Comparison of ENCODE assay signal across 27 cellular contexts in genomic region chr16:9401173-9401572, GRCh38.
"Had no signal": no experiment of that assay in that cellular context is flagged by ENCODE, and none has a peak within 500 bp of the region (broad histone marks: within the 10 kb centered on the region; RNA-seq: fewer than 3 reads in every experiment).

No MANE protein-coding gene starts in this region.

- H3K79me2 ChIP-seq: hepatocyte had no signal

- H3K36me3 ChIP-seq: colonic mucosa, esophagus muscularis mucosa, gastroesophageal sphincter, heart left ventricle, left ventricle myocardium inferior, lower lobe of right lung had no signal

- H2AFZ ChIP-seq: hepatocyte had no signal

- H3K4me3 Mint-ChIP-seq: dendritic cell treated with granulocyte-macrophage colony-stimulating factor and Interleukin-4, amounts not matched to agents 40 ng/mL and 50 ng/mL, for 4 days; effector memory CD8-positive, alpha-beta T cell; endodermal cell; immature natural killer cell; mesothelial cell of epicardium; naive B cell had no signal

- H3K4me3 ChIP-seq: colonic mucosa, esophagus muscularis mucosa, gastroesophageal sphincter, heart left ventricle, hepatocyte, left ventricle myocardium inferior, lower lobe of right lung, mucosa of descending colon had no signal

- H3K27me3 Mint-ChIP-seq: dendritic cell treated with granulocyte-macrophage colony-stimulating factor and Interleukin-4, amounts not matched to agents 40 ng/mL and 50 ng/mL, for 4 days; effector memory CD8-positive, alpha-beta T cell had no signal

- H3K27ac Mint-ChIP-seq: dendritic cell treated with granulocyte-macrophage colony-stimulating factor and Interleukin-4, amounts not matched to agents 40 ng/mL and 50 ng/mL, for 4 days; effector memory CD8-positive, alpha-beta T cell; endodermal cell; immature natural killer cell; mesothelial cell of epicardium; naive B cell had no signal

- H3K4me1 ChIP-seq: colonic mucosa, esophagus muscularis mucosa, foreskin keratinocyte, gastroesophageal sphincter, heart left ventricle, lower lobe of right lung had no signal

- H3K36me3 Mint-ChIP-seq: mesothelial cell of epicardium had no signal

- H3K27ac ChIP-seq: colonic mucosa, epithelial cell of prostate, esophagus muscularis mucosa, foreskin keratinocyte, gastroesophageal sphincter, heart left ventricle, hepatocyte, left ventricle myocardium inferior, lower lobe of right lung had no signal

- H3K27me3 ChIP-seq: colonic mucosa, esophagus muscularis mucosa, foreskin keratinocyte, gastroesophageal sphincter, heart left ventricle had no signal

- H3K4me1 Mint-ChIP-seq: immature natural killer cell, naive B cell had no signal

- H3K4me2 ChIP-seq: hepatocyte had no signal

- DNase-seq: colonic mucosa; cortex of kidney; effector CD8-positive, alpha-beta T cell; effector memory CD8-positive, alpha-beta T cell; endodermal cell; foreskin keratinocyte; heart left ventricle; hypothalamus; immature natural killer cell; islet precursor cell; kidney; kidney glomerular epithelial cell; left colon; left ventricle myocardium inferior; lower lobe of right lung; mesenchymal stem cell; mucosa of descending colon; naive B cell had no signal

- H3K9me3 ChIP-seq: colonic mucosa, esophagus muscularis mucosa, gastroesophageal sphincter, lower lobe of right lung, mucosa of descending colon had no signal

- FAIRE-seq: endometrium, frontal cortex, kidney had no signal

- H3K9me3 Mint-ChIP-seq: dendritic cell treated with granulocyte-macrophage colony-stimulating factor and Interleukin-4, amounts not matched to agents 40 ng/mL and 50 ng/mL, for 4 days; endodermal cell had no signal

- ATAC-seq: effector memory CD8-positive, alpha-beta T cell; foreskin keratinocyte; gastroesophageal sphincter; heart left ventricle; left colon; left lobe of liver; lower lobe of right lung; mucosa of descending colon had no signal
